In the genomic region with DNA sequence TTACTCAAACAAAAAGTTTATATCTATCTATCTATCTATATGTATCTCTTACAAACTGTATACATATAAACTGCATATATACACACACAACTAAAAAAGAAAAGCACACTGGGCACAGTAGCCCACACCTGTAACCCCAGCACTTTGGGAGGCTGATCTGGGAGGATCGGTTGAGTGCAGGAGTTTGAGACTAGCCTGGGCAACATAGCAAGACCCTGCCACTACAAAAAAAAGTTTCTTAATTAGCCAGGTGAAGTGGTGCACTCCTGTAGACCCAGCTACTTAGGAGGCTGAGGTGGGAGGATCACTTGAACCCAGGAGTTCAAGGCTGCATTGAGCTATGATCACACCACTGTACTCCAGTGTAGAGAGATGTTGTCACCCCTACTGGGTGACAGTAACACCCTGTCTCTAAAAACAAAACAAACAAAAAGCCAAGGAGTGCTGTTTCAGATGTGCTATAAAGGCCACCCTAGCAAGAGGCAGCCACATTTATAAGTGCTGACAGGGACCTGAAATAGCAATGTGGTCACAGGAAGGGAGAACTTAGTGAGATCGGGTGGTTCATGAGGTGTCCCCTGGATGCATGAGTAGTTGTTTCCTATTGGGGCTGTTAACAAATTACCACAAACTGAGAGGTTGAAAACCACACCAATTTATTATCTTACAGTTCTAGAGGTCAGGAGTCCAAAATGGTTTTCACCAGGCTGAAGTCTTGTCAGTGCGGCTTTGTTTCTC, we compare ENCODE assay signal across 10 cellular contexts. TPM values are rescaled to one million over a fixed set of nuclear protein-coding genes. Genes with fewer than 3 reads are reported as not detected.
DNase-seq lines count a peak whose midpoint lies in the region; ATAC-seq and TF ChIP-seq lines count a peak whose summit lies in the region.
"Had no signal": no experiment of that assay in that cellular context is flagged by ENCODE, and none has a peak within 500 bp of the region (broad histone marks: within the 10 kb centered on the region; RNA-seq: fewer than 3 reads in every experiment).

No MANE protein-coding gene starts in this region.

- peak; percentile 46 for DNase-seq in activated CD4-positive, alpha-beta memory T cell treated with anti-CD3 and anti-CD28 coated beads, Interleukin-2, amount 10 ng/mL, durations not matched to agents 7 days and 5 days
- DNase-seq in psoas muscle: no peak
- DNase-seq in Caco-2: no peak
- no peak for DNase-seq in dermis blood vessel endothelial cell
- no peak for DNase-seq in cerebellar cortex (ENCODE audit: low spot score)
- no peak for DNase-seq in NCI-H2029 (lab: John Stamatoyannopoulos, UW)

- POLR2A ChIA-PET in activated CD4-positive, alpha-beta memory T cell treated with anti-CD3 and anti-CD28 coated beads, Interleukin-2, amount 10 ng/mL, durations not matched to agents 7 days and 5 days (lab: Charles Lee): interaction anchor here (2.7 kb wide), 1 partner anchor 15 kb away, joined by 9 read pairs; no protein-coding TSS in a partner anchor
- POLR2A ChIA-PET in Caco-2 (lab: Charles Lee): interaction anchor here (1.6 kb wide), 1 partner anchor 21 kb away, joined by 13 read pairs; no protein-coding TSS in a partner anchor

- no peaks in the 10 kb centered on the region for H3K9me3 Mint-ChIP-seq in activated CD4-positive, alpha-beta memory T cell treated with anti-CD3 and anti-CD28 coated beads, Interleukin-2, amount 10 ng/mL, durations not matched to agents 7 days and 5 days
- H3K9me3 Mint-ChIP-seq in Caco-2 (ENCODE audit: unreplicated experiment): no peaks in the 10 kb centered on the region

- H3K4me1 Mint-ChIP-seq in activated CD4-positive, alpha-beta memory T cell treated with anti-CD3 and anti-CD28 coated beads, Interleukin-2, amount 10 ng/mL, durations not matched to agents 7 days and 5 days: peaks cover 52% of the 10 kb centered on the region
- H3K4me1 Mint-ChIP-seq in Caco-2 (ENCODE audit: low read depth, unreplicated experiment): no peaks in the 10 kb centered on the region

- H3K27me3 Mint-ChIP-seq in activated CD4-positive, alpha-beta memory T cell treated with anti-CD3 and anti-CD28 coated beads, Interleukin-2, amount 10 ng/mL, durations not matched to agents 7 days and 5 days: no peaks in the 10 kb centered on the region
- no peaks in the 10 kb centered on the region for H3K27me3 Mint-ChIP-seq in Caco-2 (ENCODE audit: insufficient read depth, unreplicated experiment)

- H3K27ac ChIP-seq in psoas muscle: peak overlapping the region; percentile 97
- H3K27ac ChIP-seq: ovary had no signal

- TF ChIP-seq CTCF in psoas muscle (IDR thresholded peaks at IDR 0.05) (no peak), Caco-2 (IDR thresholded peaks at IDR 0.05; ENCODE audit: insufficient read depth in 1 of 2, low read depth in 1 of 2, low read length in 1 of 2, severe bottlenecking in 1 of 2, unreplicated experiment in 1 of 2) (no peak)

- peak overlapping the region; percentile 83 for H3K27ac Mint-ChIP-seq in activated CD4-positive, alpha-beta memory T cell treated with anti-CD3 and anti-CD28 coated beads, Interleukin-2, amount 10 ng/mL, durations not matched to agents 7 days and 5 days
- H3K27ac Mint-ChIP-seq in Caco-2 (ENCODE audit: unreplicated experiment): no peak overlapping the region

- H3K4me3 ChIP-seq in psoas muscle (no peak overlapping the region), Caco-2 (ENCODE audit: low read depth, low read length) (no peak overlapping the region)
- H3K4me3 ChIP-seq: ovary had no signal

- H3K9me3 ChIP-seq in psoas muscle: no peaks in the 10 kb centered on the region
- no peaks in the 10 kb centered on the region for H3K9me3 ChIP-seq in Caco-2
- H3K9me3 ChIP-seq: ovary had no signal

- CTCF ChIA-PET in activated CD4-positive, alpha-beta memory T cell treated with anti-CD3 and anti-CD28 coated beads, Interleukin-2, amount 10 ng/mL, durations not matched to agents 7 days and 5 days (lab: Charles Lee): no interaction called here
- CTCF ChIA-PET in Caco-2 (lab: Charles Lee): interaction anchor here (1.0 kb wide), 1 partner anchor 15 kb away, joined by 3 read pairs; no protein-coding TSS in a partner anchor

- H3K4me3 Mint-ChIP-seq in activated CD4-positive, alpha-beta memory T cell treated with anti-CD3 and anti-CD28 coated beads, Interleukin-2, amount 10 ng/mL, durations not matched to agents 7 days and 5 days: no peak overlapping the region
- H3K4me3 Mint-ChIP-seq in Caco-2 (ENCODE audit: unreplicated experiment): no peak overlapping the region

- peak; percentile 44 for ATAC-seq in GM18870 (IDR thresholded peaks at IDR 0.05; ENCODE audit: unreplicated experiment)
- ATAC-seq in HG02938 (IDR thresholded peaks at IDR 0.05; ENCODE audit: unreplicated experiment): peak; percentile 43
- no peak for ATAC-seq in psoas muscle

- intact Hi-C loops in psoas muscle (cut with DNase I) (no loop called here), Caco-2 (cut with micrococcal nuclease; ENCODE audit: unreplicated experiment) (no loop called here)

- H3K36me3 ChIP-seq in psoas muscle (ENCODE audit: insufficient read depth in 1 of 2, low read depth in 1 of 2): peaks cover 0 to 42% of the 10 kb centered on the region in 2 donors
- peaks cover 3% of the 10 kb centered on the region; the same call in 1 of the 2 replicates for H3K36me3 ChIP-seq in Caco-2 (ENCODE audit: control insufficient read depth, insufficient read depth, low read length)
- H3K36me3 ChIP-seq: ovary had no signal

- peaks cover 30% of the 10 kb centered on the region for H3K4me1 ChIP-seq in psoas muscle
- no peaks in the 10 kb centered on the region for H3K4me1 ChIP-seq in Caco-2

- H3K27me3 ChIP-seq in psoas muscle (ENCODE audit: insufficient read depth in 3 of 3, low read length in 2 of 3): no peaks in the 10 kb centered on the region
- H3K27me3 ChIP-seq in Caco-2 (replicated peaks; ENCODE audit: control insufficient read depth, insufficient read depth, low read length): no peaks in the 10 kb centered on the region
- H3K27me3 ChIP-seq: ovary had no signal

- 76 to 86% (median 77%) methylated on average over 3 of the region's 3 CpGs for WGBS in psoas muscle, 3 donors

- no TSS peak for BruUV-seq in Caco-2 (replicated peaks; lab: Mats Ljungman, UMichigan)

- peaks cover 57% of the 10 kb centered on the region for H3K36me3 Mint-ChIP-seq in activated CD4-positive, alpha-beta memory T cell treated with anti-CD3 and anti-CD28 coated beads, Interleukin-2, amount 10 ng/mL, durations not matched to agents 7 days and 5 days (ENCODE audit: low read depth)
- H3K36me3 Mint-ChIP-seq in Caco-2 (ENCODE audit: insufficient read depth, unreplicated experiment): peaks cover 55% of the 10 kb centered on the region

RNA-seq across cellular contexts. Expression of a gene that starts 4.8 kb away (rescaled TPM):
- total RNA-seq in activated CD4-positive, alpha-beta memory T cell treated with anti-CD3 and anti-CD28 coated beads, Interleukin-2, amount 10 ng/mL, durations not matched to agents 7 days and 5 days: 10 to 100 TPM; 75.6 to 75.9 TPM
- total RNA-seq in psoas muscle (10 to 100 TPM; 38.9 to 65.0 (median 49.6) TPM), Caco-2 (2022) (50.1 and 51.8 TPM in 2 replicates), dermis blood vessel endothelial cell (44.4 and 50.4 TPM in 2 replicates)
- 10 to 100 TPM; 31.0 to 61.8 (median 55.6) TPM for polyA plus RNA-seq in psoas muscle

RNA-seq across cellular contexts. Expression of a gene that starts 20.0 kb away (rescaled TPM):
- total RNA-seq in activated CD4-positive, alpha-beta memory T cell treated with anti-CD3 and anti-CD28 coated beads, Interleukin-2, amount 10 ng/mL, durations not matched to agents 7 days and 5 days: 10 to 100 TPM; 69.2 TPM
- 10 to 100 TPM; 30.1 to 50.0 (median 34.1) TPM for total RNA-seq in psoas muscle
- 10 to 100 TPM; 24.5 to 45.0 (median 26.4) TPM for polyA plus RNA-seq in psoas muscle
- 36.9 and 40.5 TPM in 2 replicates for total RNA-seq in Caco-2 (2022)
- 37.4 and 57.4 TPM in 2 replicates for total RNA-seq in dermis blood vessel endothelial cell

RNA-seq across cellular contexts. Expression of a gene that starts 24.3 kb away (rescaled TPM):
- 1 to 10 TPM in 1 of 2 experiments, not detected in 1; 1.2 TPM for total RNA-seq in activated CD4-positive, alpha-beta memory T cell treated with anti-CD3 and anti-CD28 coated beads, Interleukin-2, amount 10 ng/mL, durations not matched to agents 7 days and 5 days
- 1,000 to 10,000 TPM; 1,414 to 6,743 (median 2,777) TPM for total RNA-seq in psoas muscle
- polyA plus RNA-seq in psoas muscle: 1,000 to 10,000 TPM in 2 of 3 donors, 100 to 1,000 TPM in 1; 636 to 4,264 (median 2,548) TPM
- total RNA-seq in Caco-2 (2022): 2.7 and 2.9 TPM in 2 replicates
- total RNA-seq in dermis blood vessel endothelial cell: not detected in 2 replicates
- total RNA-seq: temporal lobe had no signal

RNA-seq across cellular contexts. Expression of a gene that starts 32.1 kb away (rescaled TPM):
- total RNA-seq in activated CD4-positive, alpha-beta memory T cell treated with anti-CD3 and anti-CD28 coated beads, Interleukin-2, amount 10 ng/mL, durations not matched to agents 7 days and 5 days: 100 to 1,000 TPM; 343 to 354 TPM
- total RNA-seq in psoas muscle (1 to 10 TPM in 2 of 4 donors, under 1 TPM in 2; 0.34 to 1.8 (median 0.90) TPM), Caco-2 (2022) (0.21 and 0.34 TPM in 2 replicates), dermis blood vessel endothelial cell (not detected in 2 replicates)
- under 1 TPM; 0.22 to 0.51 (median 0.28) TPM for polyA plus RNA-seq in psoas muscle

RNA-seq across cellular contexts. Expression of a gene that starts 44.9 kb away (rescaled TPM):
- 10 to 100 TPM; 14.2 to 14.5 TPM for total RNA-seq in activated CD4-positive, alpha-beta memory T cell treated with anti-CD3 and anti-CD28 coated beads, Interleukin-2, amount 10 ng/mL, durations not matched to agents 7 days and 5 days
- total RNA-seq in psoas muscle (1 to 10 TPM; 2.8 to 7.8 (median 5.6) TPM), Caco-2 (2022) (12.8 and 13.4 TPM in 2 replicates), dermis blood vessel endothelial cell (16.5 and 20.1 TPM in 2 replicates)
- 1 to 10 TPM; 2.3 to 7.4 (median 3.2) TPM for polyA plus RNA-seq in psoas muscle

Comparison
In these comparisons a context has a peak if more than half of its experiments do, and no peak if none do; other contexts are left out.
1. ATAC-seq: peak in GM18870 (single experiment) and HG02938 (single experiment); none in psoas muscle (0 of 4).
2. RNA of a gene that starts 24.3 kb away (total RNA-seq): 1,414 to 6,743 TPM in psoas muscle; 2.7 to 2.9 TPM in Caco-2, 1.2 TPM in activated CD4-positive, alpha-beta memory T cell treated with anti-CD3 and anti-CD28 coated beads, Interleukin-2, amount 10 ng/mL, durations not matched to agents 7 days and 5 days and not detected in dermis blood vessel endothelial cell; every median in the first group is over 100 times any median in the second.